Comparison of ENCODE assay signal across 23 cellular contexts in the genomic region with DNA sequence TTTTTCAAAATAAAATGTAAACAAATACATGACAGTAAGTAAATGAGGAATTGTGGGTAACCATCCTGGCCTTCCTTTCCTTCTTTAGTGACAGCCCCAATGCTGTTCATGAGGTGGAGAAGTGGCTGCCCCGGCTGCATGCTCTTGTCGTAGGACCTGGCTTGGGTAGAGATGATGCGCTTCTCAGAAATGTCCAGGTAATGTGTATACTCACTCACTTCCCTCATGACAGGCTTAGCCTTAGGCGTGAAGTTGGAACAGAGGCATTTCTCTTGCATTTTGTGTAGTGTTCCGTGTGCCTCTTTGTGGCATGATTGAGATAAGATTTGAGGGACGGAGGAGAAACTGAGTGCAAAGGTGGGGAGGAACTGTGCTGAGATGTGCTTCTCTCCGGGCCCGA. TPM values are rescaled to one million over a fixed set of nuclear protein-coding genes. Genes with fewer than 3 reads are reported as not detected.
DNase-seq lines count a peak whose midpoint lies in the region; ATAC-seq and TF ChIP-seq lines count a peak whose summit lies in the region.
"Had no signal": no experiment of that assay in that cellular context is flagged by ENCODE, and none has a peak within 500 bp of the region (broad histone marks: within the 10 kb centered on the region; RNA-seq: fewer than 3 reads in every experiment).

No MANE protein-coding gene starts in this region.

- no peak overlapping the region for H3K4me3 ChIP-seq in CD4-positive, alpha-beta memory T cell (ENCODE audit: low read length in 2 of 2)
- no peak overlapping the region for H3K4me3 ChIP-seq in PC-3 (ENCODE audit: low read length)
- no peak overlapping the region for H3K4me3 ChIP-seq in trophoblast cell (ENCODE audit: low read depth, low read length)
- H3K4me3 ChIP-seq in uterus = no peak overlapping the region
- H3K4me3 ChIP-seq: gastrocnemius medialis, tibial artery had no signal

- H3K4me2 ChIP-seq in PC-3 (ENCODE audit: low read length) (no peak overlapping the region), trophoblast cell (ENCODE audit: low read length) (no peak overlapping the region)

- no peaks in the 10 kb centered on the region for H3K9me2 ChIP-seq in PC-3 (replicated peaks; ENCODE audit: low read length)

- no peak overlapping the region for H3K4ac ChIP-seq in trophoblast cell (ENCODE audit: low read depth, low read length)

- ATAC-seq in PC-3 (peak; percentile 53), HG03175 (IDR thresholded peaks at IDR 0.05; ENCODE audit: unreplicated experiment) (no peak), GM18867 (IDR thresholded peaks at IDR 0.05; ENCODE audit: unreplicated experiment) (no peak)
- ATAC-seq: activated T-cell treated with anti-CD3 and anti-CD28 coated beads, Interleukin-2, amount 50 U/mL, for 4 hours; T-cell had no signal

- H3K36me3 Mint-ChIP-seq in CD4-positive, alpha-beta memory T cell = peaks cover 31 to 70% of the 10 kb centered on the region in 2 donors

- POLR2A ChIA-PET in CD4-positive, alpha-beta memory T cell (lab: Charles Lee; ENCODE audit: partially characterized antibody) = no interaction called here
- POLR2A ChIA-PET in PC-3 (lab: Charles Lee; ENCODE audit: unreplicated experiment) = no interaction called here

- peak overlapping the region; percentile 44 for H2BK5ac ChIP-seq in trophoblast cell (ENCODE audit: low read depth, low read length, poor library complexity)

- H3K14ac ChIP-seq in trophoblast cell (ENCODE audit: low read length) = peak overlapping the region; percentile 43

- no peaks in the 10 kb centered on the region for H3K9me3 ChIP-seq in CD4-positive, alpha-beta memory T cell (ENCODE audit: control insufficient read depth in 1 of 2, low read length in 2 of 2)
- H3K9me3 ChIP-seq in PC-3 (ENCODE audit: low read length) (no peaks in the 10 kb centered on the region), trophoblast cell (ENCODE audit: insufficient read depth, low read depth, low read length) (no peaks in the 10 kb centered on the region), uterus (no peaks in the 10 kb centered on the region)
- H3K9me3 ChIP-seq: Caco-2, gastrocnemius medialis, tibial artery had no signal

- WGBS in trophoblast cell (ENCODE audit: extremely low coverage, insufficient coverage, insufficient read length) = no CpG with 5 or more reads among the region's 8 CpGs

- no peaks in the 10 kb centered on the region for H3K9me3 Mint-ChIP-seq in CD4-positive, alpha-beta memory T cell
- H3K9me3 Mint-ChIP-seq: activated T-cell treated with anti-CD3 and anti-CD28 coated beads, Interleukin-2, amount 50 U/mL, for 4 hours; HFFc6; IgD-negative memory B cell; memory B cell; stimulated activated naive CD8-positive, alpha-beta T cell treated with anti-CD3 and anti-CD28 coated beads, Interleukin-15, amount 100 ng/mL, for 72 hours; T-cell had no signal

- H2AK5ac ChIP-seq in trophoblast cell (ENCODE audit: low read length) = peak overlapping the region; percentile 75

- TF ChIP-seq CTCF in PC-3 (conservative IDR thresholded peaks at IDR 0.05; ENCODE audit: low read depth, low read length) (no peak), uterus (IDR thresholded peaks at IDR 0.05) (no peak)

- 0 out of 2 replicates have a peak, but pooled peaks cover 3% of the 10 kb centered on the region for H4K20me1 ChIP-seq in PC-3 (ENCODE audit: low read length)

- H3K36me3 ChIP-seq in CD4-positive, alpha-beta memory T cell (ENCODE audit: insufficient read depth, low read length) = peaks cover 20% of the 10 kb centered on the region
- H3K36me3 ChIP-seq in PC-3 (ENCODE audit: low read depth, low read length) (peaks cover 17% of the 10 kb centered on the region; the same call in 1 of the 2 replicates), trophoblast cell (ENCODE audit: control insufficient read depth in 1 of 2, insufficient read depth in 2 of 2, low read length in 2 of 2) (peaks cover 23% of the 10 kb centered on the region in 2 experiments), uterus (no peaks in the 10 kb centered on the region)

- no TSS peak for BruUV-seq in PC-3 (replicated peaks; lab: Mats Ljungman, UMichigan)

- H4K91ac ChIP-seq in trophoblast cell (ENCODE audit: low read depth, low read length) = no peak overlapping the region

- peaks cover 14% of the 10 kb centered on the region for H3K4me1 ChIP-seq in CD4-positive, alpha-beta memory T cell (ENCODE audit: insufficient read depth, low read length)
- H3K4me1 ChIP-seq in PC-3 (ENCODE audit: insufficient read depth, low read length) (no peaks in the 10 kb centered on the region), trophoblast cell (ENCODE audit: control insufficient read depth in 1 of 2, insufficient read depth in 2 of 2, low read length in 2 of 2) (peaks cover 29% of the 10 kb centered on the region in 2 experiments), uterus (no peaks in the 10 kb centered on the region)
- H3K4me1 ChIP-seq: Caco-2 had no signal

- H3K79me2 ChIP-seq in PC-3 (ENCODE audit: low read length) (peaks cover 91% of the 10 kb centered on the region), trophoblast cell (ENCODE audit: control insufficient read depth, insufficient read depth, low read length, poor library complexity) (peaks cover 22% of the 10 kb centered on the region)

- H3K18ac ChIP-seq in trophoblast cell (ENCODE audit: low read length) = no peak overlapping the region

- H3F3A ChIP-seq in PC-3 (ENCODE audit: low read length, unreplicated experiment) = no peaks in the 10 kb centered on the region

- no peak overlapping the region for H4K12ac ChIP-seq in trophoblast cell (ENCODE audit: low read depth, low read length)

- peaks cover 17% of the 10 kb centered on the region for H3K79me1 ChIP-seq in trophoblast cell (ENCODE audit: low read length)

- H3K27ac Mint-ChIP-seq in CD4-positive, alpha-beta memory T cell = peak overlapping the region in 6 of 7 donors; percentile 23 to 74 (median 48)
- H3K27ac Mint-ChIP-seq: B cell; HFFc6; IgD-negative memory B cell; memory B cell; stimulated activated naive CD8-positive, alpha-beta T cell treated with anti-CD3 and anti-CD28 coated beads, Interleukin-15, amount 100 ng/mL, for 72 hours; T-cell had no signal

- H2BK12ac ChIP-seq in trophoblast cell (ENCODE audit: low read length) = no peak overlapping the region

- no peak for TF ChIP-seq POLR2A in uterus (IDR thresholded peaks at IDR 0.05)

- H2BK120ac ChIP-seq in trophoblast cell (ENCODE audit: insufficient read depth, low read length, poor library complexity) = no peak overlapping the region

- peaks cover 30 to 63% (median 50%) of the 10 kb centered on the region in 4 donors for H3K4me1 Mint-ChIP-seq in CD4-positive, alpha-beta memory T cell

- H3K23ac ChIP-seq in trophoblast cell (ENCODE audit: low read length) = no peak overlapping the region

- intact Hi-C loops in CD4-positive, alpha-beta memory T cell (cut with micrococcal nuclease) = no loop called here
- intact Hi-C loops in PC-3 (cut with micrococcal nuclease) = no loop called here
- intact Hi-C loops in uterus (cut with DNase I; ENCODE audit: low total_unique reads) = no loop called here

- no peaks in the 10 kb centered on the region for H3K27me3 ChIP-seq in CD4-positive, alpha-beta memory T cell (ENCODE audit: insufficient read depth, low read length)
- H3K27me3 ChIP-seq in PC-3 (ENCODE audit: low read length) (no peaks in the 10 kb centered on the region), trophoblast cell (ENCODE audit: insufficient read depth, low read length) (no peaks in the 10 kb centered on the region), uterus (no peaks in the 10 kb centered on the region)
- H3K27me3 ChIP-seq: gastrocnemius medialis, tibial artery had no signal

- H4K8ac ChIP-seq in trophoblast cell (ENCODE audit: low read depth, low read length) = no peak overlapping the region

- no peak overlapping the region for H3K27ac ChIP-seq in CD4-positive, alpha-beta memory T cell (ENCODE audit: low read depth, low read length)
- H3K27ac ChIP-seq in PC-3 (ENCODE audit: low read length) (no peak overlapping the region), epithelial cell of prostate (peak overlapping the region; percentile 15), trophoblast cell (ENCODE audit: low read depth, low read length) (peak overlapping the region; percentile 80), uterus (peak overlapping the region in 1 of 2 donors; percentile 36)
- H3K27ac ChIP-seq: tibial artery had no signal

- H3K4me3 Mint-ChIP-seq in CD4-positive, alpha-beta memory T cell = no peak overlapping the region
- H3K4me3 Mint-ChIP-seq: activated T-cell treated with anti-CD3 and anti-CD28 coated beads, Interleukin-2, amount 50 U/mL, for 4 hours; B cell; HFFc6; IgD-negative memory B cell; memory B cell; stimulated activated naive CD8-positive, alpha-beta T cell treated with anti-CD3 and anti-CD28 coated beads, Interleukin-15, amount 100 ng/mL, for 72 hours; T-cell had no signal

- CTCF ChIA-PET in CD4-positive, alpha-beta memory T cell (lab: Charles Lee; ENCODE audit: partially characterized antibody) = no interaction called here
- CTCF ChIA-PET in PC-3 (lab: Charles Lee) = no interaction called here

- H2AFZ ChIP-seq in PC-3 (ENCODE audit: low read length) (no peak overlapping the region), trophoblast cell (ENCODE audit: insufficient read depth, low read length, poor library complexity) (no peak overlapping the region)

- H3K27me3 Mint-ChIP-seq in CD4-positive, alpha-beta memory T cell = no peaks in the 10 kb centered on the region
- H3K27me3 Mint-ChIP-seq: B cell; IgD-negative memory B cell; memory B cell; stimulated activated naive CD8-positive, alpha-beta T cell treated with anti-CD3 and anti-CD28 coated beads, Interleukin-15, amount 100 ng/mL, for 72 hours; T-cell had no signal

- DNase-seq in CD4-positive, alpha-beta memory T cell = no peak
- DNase-seq in PC-3 (peak; percentile 41), epithelial cell of prostate (ENCODE audit: low read depth, low spot score) (no peak), trophoblast cell (peak; percentile 73 to 92), uterus (no peak)
- no peak for DNase-seq in activated CD8-positive, alpha-beta memory T cell treated with anti-CD3 and anti-CD28 coated beads, Interleukin-2, amount 50 U/mL, for 48 hours
- DNase-seq: activated gamma-delta T cell treated with Interleukin-2 at 50 U/mL for 16 hours; activated T-cell treated with anti-CD3 and anti-CD28 coated beads, Interleukin-2, amount 50 U/mL, for 4 hours; Caco-2; dermis blood vessel endothelial cell; gastrocnemius medialis; HFFc6; NCI-H446; NCI-H82; stimulated activated CD4-positive, alpha-beta T cell treated with anti-CD3 and anti-CD28 coated beads, Interleukin-2, amount 100 ng/mL, for 48 hours; stimulated activated naive CD8-positive, alpha-beta T cell treated with anti-CD3 and anti-CD28 coated beads, Interleukin-15, amount 100 ng/mL, for 72 hours; T-cell; tibial artery had no signal

- H3K9ac ChIP-seq in PC-3 (ENCODE audit: low read length) (no peak overlapping the region), trophoblast cell (ENCODE audit: low read length) (no peak overlapping the region)

RNA-seq across cellular contexts. Expression of a gene that starts 12.0 kb away (rescaled TPM):
- 10 to 100 TPM; 32.6 to 33.4 TPM for total RNA-seq in CD4-positive, alpha-beta memory T cell
- 10 to 100 TPM; 20.4 TPM for polyA plus RNA-seq in CD4-positive, alpha-beta memory T cell
- total RNA-seq in PC-3 (2014; rRNA removed) = 18.7 and 19.0 TPM in 2 replicates
- polyA plus RNA-seq in trophoblast cell (2013) = 20.5 TPM in 2 replicates
- 10 to 100 TPM; 26.0 to 37.9 (median 35.4) TPM for total RNA-seq in uterus

Comparison
In these comparisons a context has a peak if more than half of its experiments do, and no peak if none do; other contexts are left out.
1. DNase-seq: peak in PC-3 (single experiment) and trophoblast cell (2 of 2); none in CD4-positive, alpha-beta memory T cell (0 of 5), epithelial cell of prostate (single experiment), activated CD8-positive, alpha-beta memory T cell treated with anti-CD3 and anti-CD28 coated beads, Interleukin-2, amount 50 U/mL, for 48 hours (single experiment) and uterus (0 of 2).
2. H3K27ac ChIP-seq: peak in epithelial cell of prostate (single experiment) and trophoblast cell (single experiment); none in CD4-positive, alpha-beta memory T cell (single experiment) and PC-3 (single experiment).